26 cellular contexts compared by ENCODE assay signal in the genomic region with DNA sequence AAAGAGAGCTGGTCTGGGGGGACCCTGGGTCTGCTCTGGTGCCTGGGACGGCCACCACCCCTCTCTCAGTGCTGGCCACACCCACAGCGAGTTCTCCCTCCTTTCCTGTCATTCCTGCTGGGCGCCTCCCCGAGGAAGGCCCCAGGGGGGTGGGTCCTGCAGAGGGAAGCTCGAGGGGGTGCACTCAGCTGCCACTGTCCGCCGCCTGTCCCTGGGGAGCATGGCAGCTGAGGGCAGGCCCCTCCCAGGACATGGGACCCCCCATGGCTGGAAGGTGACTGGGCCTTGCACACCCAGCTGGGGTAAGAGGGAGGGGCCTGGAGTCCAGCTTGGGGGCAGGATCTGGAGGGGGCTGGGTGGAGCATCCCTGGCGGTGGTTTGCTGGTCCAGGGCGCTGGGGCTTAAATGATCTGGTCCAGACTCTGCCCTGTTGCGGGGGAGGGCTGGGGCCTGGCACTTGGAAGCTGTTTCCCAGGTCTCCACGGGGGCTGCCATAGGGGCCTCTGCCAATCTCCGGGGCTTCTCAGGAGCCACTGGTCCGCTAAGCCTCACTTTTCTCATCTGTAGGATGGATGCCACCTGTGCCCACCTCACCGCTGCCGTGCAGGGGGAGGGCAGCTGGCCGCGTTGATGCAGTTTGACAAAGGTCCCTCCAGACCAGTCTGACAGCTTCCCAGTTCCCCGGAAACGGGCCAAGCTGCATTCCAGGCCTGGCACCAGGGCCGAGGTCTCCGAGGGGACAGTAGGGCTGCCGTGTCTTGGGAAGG. TPM values are rescaled to one million over a fixed set of nuclear protein-coding genes. Genes with fewer than 3 reads are reported as not detected.
DNase-seq lines count a peak whose midpoint lies in the region; ATAC-seq and TF ChIP-seq lines count a peak whose summit lies in the region.
"Had no signal": no experiment of that assay in that cellular context is flagged by ENCODE, and none has a peak within 500 bp of the region (broad histone marks: within the 10 kb centered on the region; RNA-seq: fewer than 3 reads in every experiment).

No MANE protein-coding gene starts in this region.

- DNase-seq in right cardiac atrium, result peak; percentile 10 to 60 (median 47)
- no peak for DNase-seq in cardiac septum (ENCODE audit: low spot score)
- DNase-seq in RPMI7951 (ENCODE audit: low read depth), result peak; percentile 42
- DNase-seq in lower lobe of right lung, result peak; percentile 44
- DNase-seq in aorta, result peak; percentile 37 to 73
- DNase-seq in progenitor cell of endocrine pancreas (ENCODE audit: low spot score, unreplicated experiment), result no peak
- DNase-seq in GDM1 (lab: John Stamatoyannopoulos, UW), result no peak
- DNase-seq: activated CD8-positive, alpha-beta T cell treated with anti-CD3 and anti-CD28 coated beads for 36 hours; activated naive CD4-positive, alpha-beta T cell treated with anti-CD3 and anti-CD28 coated beads, Interleukin-2, amount 10 ng/mL, durations not matched to agents 7 days and 5 days; activated T-cell treated with anti-CD3 and anti-CD28 coated beads, Interleukin-2, amount 50 U/mL, for 24 hours; cerebellar nuclear complex; foreskin keratinocyte; H9; islet precursor cell; NCI-H526 treated with DMSO at 0.1 percent for 48 hours; stimulated activated CD4-positive, alpha-beta T cell treated with anti-CD3 and anti-CD28 coated beads, Interleukin-2, amount 100 ng/mL, for 48 hours; stimulated activated naive CD4-positive, alpha-beta T cell treated with Interleukin-2 at 50 U/mL for 16 hours had no signal

- H3K27ac Mint-ChIP-seq in progenitor cell of endocrine pancreas, result no peak overlapping the region
- H3K27ac Mint-ChIP-seq: activated CD8-positive, alpha-beta T cell treated with anti-CD3 and anti-CD28 coated beads for 36 hours; activated naive CD4-positive, alpha-beta T cell treated with anti-CD3 and anti-CD28 coated beads, Interleukin-2, amount 10 ng/mL, durations not matched to agents 7 days and 5 days; activated T-cell treated with anti-CD3 and anti-CD28 coated beads, Interleukin-2, amount 50 U/mL, for 24 hours; H9; natural killer cell treated with Interleukin-12 subunit alpha and Interleukin-12 subunit beta and Interleukin-15 and Interleukin-18, amount 100 ng/mL, for 72 hours had no signal

- H3K27me3 Mint-ChIP-seq in progenitor cell of endocrine pancreas, result peaks cover 36% of the 10 kb centered on the region
- H3K27me3 Mint-ChIP-seq: activated CD8-positive, alpha-beta T cell treated with anti-CD3 and anti-CD28 coated beads for 36 hours had no signal

- H3K4me1 Mint-ChIP-seq in progenitor cell of endocrine pancreas (ENCODE audit: low read depth), result no peaks in the 10 kb centered on the region

- ATAC-seq in right cardiac atrium (no peak), lower lobe of right lung (no peak), aorta (ENCODE audit: low FRiP score) (no peak), HG03354 (IDR thresholded peaks at IDR 0.05; ENCODE audit: poor library complexity, severe bottlenecking, unreplicated experiment) (no peak)
- ATAC-seq: activated CD4-positive, CD25-positive, alpha-beta regulatory T cell treated with anti-CD3 and anti-CD28 coated beads, Interleukin-2, amount 50 U/mL, for 24 hours; activated CD8-positive, alpha-beta T cell treated with anti-CD3 and anti-CD28 coated beads for 36 hours; foreskin keratinocyte; natural killer cell treated with Interleukin-12 subunit alpha and Interleukin-12 subunit beta and Interleukin-15 and Interleukin-18, amount 100 ng/mL, for 72 hours had no signal

- no peak overlapping the region for H3K4me3 Mint-ChIP-seq in progenitor cell of endocrine pancreas (ENCODE audit: low read depth)
- H3K4me3 Mint-ChIP-seq: activated CD8-positive, alpha-beta T cell treated with anti-CD3 and anti-CD28 coated beads for 36 hours; activated naive CD4-positive, alpha-beta T cell treated with anti-CD3 and anti-CD28 coated beads, Interleukin-2, amount 10 ng/mL, durations not matched to agents 7 days and 5 days; activated T-cell treated with anti-CD3 and anti-CD28 coated beads, Interleukin-2, amount 50 U/mL, for 24 hours; H9; natural killer cell treated with Interleukin-12 subunit alpha and Interleukin-12 subunit beta and Interleukin-15 and Interleukin-18, amount 100 ng/mL, for 72 hours had no signal

- H3K27me3 ChIP-seq in right cardiac atrium (ENCODE audit: control insufficient read depth, insufficient read depth) (no peaks in the 10 kb centered on the region), lower lobe of right lung (ENCODE audit: low read depth) (peaks cover 4% of the 10 kb centered on the region), aorta (ENCODE audit: control insufficient read depth in 1 of 2, insufficient read depth in 2 of 2, low read length in 1 of 2) (no peaks in the 10 kb centered on the region)
- H3K27me3 ChIP-seq: ascending aorta, tibial nerve had no signal

- no peaks in the 10 kb centered on the region for H3K4me1 ChIP-seq in right cardiac atrium (ENCODE audit: control insufficient read depth, insufficient read depth, low read length)
- H3K4me1 ChIP-seq in lower lobe of right lung, result peaks cover 10% of the 10 kb centered on the region
- H3K4me1 ChIP-seq in aorta (ENCODE audit: control insufficient read depth in 1 of 2, insufficient read depth in 2 of 2, low read length in 2 of 2), result no peaks in the 10 kb centered on the region
- H3K4me1 ChIP-seq: foreskin keratinocyte had no signal

- H3K36me3 Mint-ChIP-seq in progenitor cell of endocrine pancreas (ENCODE audit: insufficient read depth), result no peaks in the 10 kb centered on the region
- H3K36me3 Mint-ChIP-seq: activated naive CD4-positive, alpha-beta T cell treated with anti-CD3 and anti-CD28 coated beads, Interleukin-2, amount 10 ng/mL, durations not matched to agents 7 days and 5 days; natural killer cell treated with Interleukin-12 subunit alpha and Interleukin-12 subunit beta and Interleukin-15 and Interleukin-18, amount 100 ng/mL, for 72 hours had no signal

- 71% methylated on average over 22 of the region's 22 CpGs for WGBS in right cardiac atrium
- WGBS in aorta, 2 donors, result 52 to 60% methylated on average over 22 of the region's 22 CpGs

- H3K9me3 ChIP-seq in right cardiac atrium (ENCODE audit: control insufficient read depth, low read length) (no peaks in the 10 kb centered on the region), lower lobe of right lung (no peaks in the 10 kb centered on the region), aorta (ENCODE audit: control insufficient read depth, low read length) (no peaks in the 10 kb centered on the region)
- H3K9me3 ChIP-seq: ascending aorta, tibial nerve had no signal

- no peak overlapping the region for H3K27ac ChIP-seq in right cardiac atrium (ENCODE audit: low read length)
- no peak overlapping the region for H3K27ac ChIP-seq in lower lobe of right lung
- no peak overlapping the region for H3K27ac ChIP-seq in aorta (ENCODE audit: low read depth in 1 of 2, low read length in 2 of 2)
- H3K27ac ChIP-seq: ascending aorta, foreskin keratinocyte, SK-N-MC, skin epidermis, tibial nerve had no signal

- intact Hi-C loops in right cardiac atrium (cut with DNase I), result loop anchor here (5.0 to 10.0 kb wide), 4 partner anchors 73 to 300 kb away; no protein-coding TSS in a partner anchor
- intact Hi-C loops in cardiac septum (cut with DNase I), result loop anchor here (5.0 kb wide), 1 partner anchor 298 kb away; no protein-coding TSS in a partner anchor
- intact Hi-C loops in lower lobe of right lung (cut with DNase I), result no loop called here
- intact Hi-C loops in aorta (cut with DNase I), result loop anchor here in 1 of 2 donors (5.0 kb wide), 1 partner anchor 303 kb away; no protein-coding TSS in a partner anchor

- no peaks in the 10 kb centered on the region for H3K9me3 Mint-ChIP-seq in progenitor cell of endocrine pancreas (ENCODE audit: low read depth)
- H3K9me3 Mint-ChIP-seq: activated CD8-positive, alpha-beta T cell treated with anti-CD3 and anti-CD28 coated beads for 36 hours; activated naive CD4-positive, alpha-beta T cell treated with anti-CD3 and anti-CD28 coated beads, Interleukin-2, amount 10 ng/mL, durations not matched to agents 7 days and 5 days; activated T-cell treated with anti-CD3 and anti-CD28 coated beads, Interleukin-2, amount 50 U/mL, for 24 hours; H9; natural killer cell treated with Interleukin-12 subunit alpha and Interleukin-12 subunit beta and Interleukin-15 and Interleukin-18, amount 100 ng/mL, for 72 hours had no signal

- H3K36me3 ChIP-seq in lower lobe of right lung (no peaks in the 10 kb centered on the region), aorta (ENCODE audit: control insufficient read depth in 1 of 2, insufficient read depth in 2 of 2, low read length in 1 of 2) (no peaks in the 10 kb centered on the region)
- H3K36me3 ChIP-seq: ascending aorta, tibial nerve had no signal

- H3K4me3 ChIP-seq in right cardiac atrium (ENCODE audit: low read length) (no peak overlapping the region), lower lobe of right lung (no peak overlapping the region), aorta (ENCODE audit: low read length in 2 of 2) (no peak overlapping the region)
- H3K4me3 ChIP-seq: ascending aorta, SK-N-MC, skin epidermis, tibial nerve had no signal

- TF ChIP-seq CTCF in lower lobe of right lung (IDR thresholded peaks at IDR 0.05), result no peak
- TF ChIP-seq CTCF in progenitor cell of endocrine pancreas (IDR thresholded peaks at IDR 0.05; ENCODE audit: unreplicated experiment), result no peak

RNA-seq across cellular contexts. Expression of a gene that starts 6.0 kb away (rescaled TPM):
- 1 to 10 TPM; 1.7 to 4.0 (median 3.6) TPM for total RNA-seq in right cardiac atrium
- polyA plus RNA-seq in right cardiac atrium, result 3.7 TPM
- total RNA-seq in cardiac septum, result 3.6 TPM
- 15.4 and 23.7 TPM in 2 replicates for total RNA-seq in RPMI7951 (2014; rRNA removed; shearing (Covaris generic))
- 10.5 TPM for total RNA-seq in lower lobe of right lung
- 1 to 10 TPM; 3.3 to 5.8 TPM for total RNA-seq in aorta
- 1 to 10 TPM; 1.5 to 2.6 TPM for polyA plus RNA-seq in aorta
- total RNA-seq in progenitor cell of endocrine pancreas, result 4.7 and 5.2 TPM in 2 replicates

RNA-seq across cellular contexts. Expression of a gene that starts 25.1 kb away (rescaled TPM):
- total RNA-seq in right cardiac atrium (10 to 100 TPM; 10.8 to 13.9 (median 13.8) TPM), cardiac septum (15.0 TPM), lower lobe of right lung (34.3 TPM), aorta (10 to 100 TPM; 11.5 to 15.9 TPM), progenitor cell of endocrine pancreas (55.6 and 56.2 TPM in 2 replicates)
- polyA plus RNA-seq in right cardiac atrium (12.8 TPM), aorta (10 to 100 TPM in 1 of 2 donors, 1 to 10 TPM in 1; 8.1 to 14.5 TPM)
- total RNA-seq in RPMI7951 (2014; rRNA removed; shearing (Covaris generic)), result 2.4 TPM in 2 replicates

RNA-seq across cellular contexts. Expression of a gene that starts 39.9 kb away (rescaled TPM):
- not detected for total RNA-seq in right cardiac atrium
- not detected for polyA plus RNA-seq in right cardiac atrium
- not detected for total RNA-seq in cardiac septum
- not detected in 2 replicates for total RNA-seq in RPMI7951 (2014; rRNA removed; shearing (Covaris generic))
- not detected for total RNA-seq in lower lobe of right lung
- not detected for total RNA-seq in aorta
- not detected for polyA plus RNA-seq in aorta
- not detected in 2 replicates for total RNA-seq in progenitor cell of endocrine pancreas
- total RNA-seq: activated CD8-positive, alpha-beta T cell treated with anti-CD3 and anti-CD28 coated beads for 36 hours; ascending aorta; Daoy; epithelial cell of proximal tubule; foreskin keratinocyte; H9; natural killer cell treated with Interleukin-12 subunit alpha and Interleukin-12 subunit beta and Interleukin-15 and Interleukin-18, amount 100 ng/mL, for 72 hours had no signal
- polyA plus RNA-seq: foreskin keratinocyte had no signal

RNA-seq across cellular contexts. Expression of a gene that starts 49.6 kb away (rescaled TPM):
- total RNA-seq in right cardiac atrium (10 to 100 TPM; 30.3 to 90.2 (median 47.1) TPM), cardiac septum (9.6 TPM), lower lobe of right lung (10.1 TPM), aorta (10 to 100 TPM in 1 of 2 donors, 1 to 10 TPM in 1; 1.9 to 20.9 TPM), progenitor cell of endocrine pancreas (0.07 and 0.14 TPM in 2 replicates)
- polyA plus RNA-seq in right cardiac atrium (37.3 TPM), aorta (under 1 TPM in 1 of 2 donors, not detected in 1; 0.38 TPM)
- 6.6 and 9.7 TPM in 2 replicates for total RNA-seq in RPMI7951 (2014; rRNA removed; shearing (Covaris generic))
- total RNA-seq: Daoy; epithelial cell of proximal tubule; foreskin keratinocyte; natural killer cell treated with Interleukin-12 subunit alpha and Interleukin-12 subunit beta and Interleukin-15 and Interleukin-18, amount 100 ng/mL, for 72 hours had no signal
- polyA plus RNA-seq: foreskin keratinocyte had no signal

Comparison
In these comparisons a context has a peak if more than half of its experiments do, and no peak if none do; other contexts are left out.
1. DNase-seq: peak in right cardiac atrium (3 of 3), RPMI7951 (single experiment), lower lobe of right lung (single experiment) and aorta (2 of 2); none in cardiac septum (single experiment), progenitor cell of endocrine pancreas (single experiment) and GDM1 (single experiment).